Comparison of ENCODE assay signal across 22 cellular contexts in genomic region chr16:11196286-11196828, GRCh38.
"Had no signal": no experiment of that assay in that cellular context is flagged by ENCODE, and none has a peak within 500 bp of the region (broad histone marks: within the 10 kb centered on the region; RNA-seq: fewer than 3 reads in every experiment).

No MANE protein-coding gene starts in this region.

- H3K9me3 ChIP-seq: breast epithelium, psoas muscle, stomach had no signal

- H3K27ac ChIP-seq: breast epithelium, psoas muscle, skin epidermis, stomach, VCaP had no signal

- DNase-seq: activated CD4-positive, alpha-beta T cell treated with anti-CD3 and anti-CD28 coated beads, Interleukin-2, amount 50 U/mL, for 4 hours; activated CD4-positive, CD25-positive, alpha-beta regulatory T cell treated with anti-CD3 and anti-CD28 coated beads, Interleukin-2, amount 50 U/mL, for 72 hours; activated CD8-positive, alpha-beta memory T cell treated with anti-CD3 and anti-CD28 coated beads, Interleukin-2, amount 10 ng/mL, durations not matched to agents 7 days and 5 days; activated naive CD4-positive, alpha-beta T cell treated with anti-CD3 and anti-CD28 coated beads for 36 hours; activated T-cell treated with anti-CD3 and anti-CD28 coated beads, Interleukin-2, amount 50 U/mL, for 1 hour; aorta; cortex of kidney; foreskin melanocyte; glutamatergic neuron; hypothalamus; kidney; mammary epithelial cell; midbrain; psoas muscle; right cardiac atrium; stomach; trophoblast cell had no signal

- H3K4me1 ChIP-seq: breast epithelium, psoas muscle had no signal

- H3K4me3 Mint-ChIP-seq: activated CD8-positive, alpha-beta memory T cell treated with anti-CD3 and anti-CD28 coated beads, Interleukin-2, amount 10 ng/mL, durations not matched to agents 7 days and 5 days; activated naive CD4-positive, alpha-beta T cell treated with anti-CD3 and anti-CD28 coated beads for 36 hours; nephron had no signal

- H3K36me3 ChIP-seq: breast epithelium, stomach had no signal

- H3K27me3 Mint-ChIP-seq: activated CD8-positive, alpha-beta memory T cell treated with anti-CD3 and anti-CD28 coated beads, Interleukin-2, amount 10 ng/mL, durations not matched to agents 7 days and 5 days had no signal

- H3K27ac Mint-ChIP-seq: activated CD8-positive, alpha-beta memory T cell treated with anti-CD3 and anti-CD28 coated beads, Interleukin-2, amount 10 ng/mL, durations not matched to agents 7 days and 5 days; activated naive CD4-positive, alpha-beta T cell treated with anti-CD3 and anti-CD28 coated beads for 36 hours; nephron had no signal

- H3K27me3 ChIP-seq: breast epithelium had no signal

- H3K4me3 ChIP-seq: breast epithelium, psoas muscle, skin epidermis, stomach had no signal

- ATAC-seq: activated CD8-positive, alpha-beta memory T cell treated with anti-CD3 and anti-CD28 coated beads, Interleukin-2, amount 10 ng/mL, durations not matched to agents 7 days and 5 days; left lobe of liver; psoas muscle; right cardiac atrium had no signal

- H3K9me3 Mint-ChIP-seq: activated naive CD4-positive, alpha-beta T cell treated with anti-CD3 and anti-CD28 coated beads for 36 hours; nephron had no signal
